Comparison of ENCODE assay signal across 22 cellular contexts in genomic region chr20:39946053-39946810, GRCh38.
DNase-seq lines count a peak whose midpoint lies in the region; ATAC-seq, FAIRE-seq and TF ChIP-seq lines count a peak whose summit lies in the region.
"Had no signal": no experiment of that assay in that cellular context is flagged by ENCODE, and none has a peak within 500 bp of the region (broad histone marks: within the 10 kb centered on the region; RNA-seq: fewer than 3 reads in every experiment).

No MANE protein-coding gene starts in this region.

- H3K9ac ChIP-seq in HepG2 (ENCODE audit: insufficient read depth, low read depth, low read length) = no peak overlapping the region
- H3K9ac ChIP-seq in GM12878 (ENCODE audit: control insufficient read depth, insufficient read depth, low read length) = no peak overlapping the region
- H3K9ac ChIP-seq in SK-N-SH = no peak overlapping the region

- no peak for TF ChIP-seq RAD21 in HepG2 (CRISPR knock-in tag; IDR thresholded peaks at IDR 0.05)
- no peak for TF ChIP-seq RAD21 in GM12878 (IDR thresholded peaks at IDR 0.05; ENCODE audit: insufficient read depth, low read depth, low read length)
- TF ChIP-seq RAD21 in SK-N-SH (IDR thresholded peaks at IDR 0.05; ENCODE audit: low read length) = no peak

- H3K9me2 ChIP-seq in SK-N-SH = no peaks in the 10 kb centered on the region

- TF ChIP-seq CTCF in HepG2 (CRISPR knock-in tag; IDR thresholded peaks at IDR 0.05) (no peak), right lobe of liver (IDR thresholded peaks at IDR 0.05) (no peak), GM12878 (IDR thresholded peaks at IDR 0.05 in 2 of 3, conservative IDR thresholded peaks at IDR 0.05 in 1 of 3; ENCODE audit: control insufficient read depth in 2 of 3, extremely low read depth in 1 of 3, insufficient read depth in 1 of 3, low read depth in 3 of 3, low read length in 3 of 3) (no peak), SK-N-SH (IDR thresholded peaks at IDR 0.05) (no peak)

- no peaks in the 10 kb centered on the region for H3K4me1 ChIP-seq in HepG2 (ENCODE audit: insufficient read depth, low read length)
- H3K4me1 ChIP-seq in right lobe of liver = no peaks in the 10 kb centered on the region
- no peaks in the 10 kb centered on the region for H3K4me1 ChIP-seq in GM12878 (ENCODE audit: control insufficient read depth, insufficient read depth, low read length)
- H3K4me1 ChIP-seq in SK-N-SH (ENCODE audit: control insufficient read depth in 1 of 2, insufficient read depth in 2 of 2, low read depth in 1 of 2, low read length in 1 of 2) = no peaks in the 10 kb centered on the region

- FAIRE-seq in HepG2 (lab: Jason Lieb, UNC) = no peak
- no peak for FAIRE-seq in GM12878 (lab: Jason Lieb, UNC)
- FAIRE-seq: GM12892, H54 had no signal

- intact Hi-C loops in HepG2 (cut with micrococcal nuclease; ENCODE audit: unreplicated experiment) (no loop called here), right lobe of liver (cut with DNase I) (no loop called here), GM12878 (cut with micrococcal nuclease; ENCODE audit: unreplicated experiment) (no loop called here)

- no peaks in the 10 kb centered on the region for H3F3A ChIP-seq in SK-N-SH (replicated peaks; ENCODE audit: insufficient read depth)

- H4K20me1 ChIP-seq in HepG2 (ENCODE audit: insufficient read depth, low read length) (no peaks in the 10 kb centered on the region), GM12878 (ENCODE audit: control insufficient read depth, insufficient read depth) (no peaks in the 10 kb centered on the region), SK-N-SH (ENCODE audit: insufficient read depth) (no peaks in the 10 kb centered on the region)

- H3K27ac ChIP-seq in HepG2 (ENCODE audit: extremely low read length, insufficient read depth, low read length) (no peak overlapping the region), right lobe of liver (no peak overlapping the region), GM12878 (ENCODE audit: control insufficient read depth, insufficient read depth) (no peak overlapping the region), SK-N-SH (ENCODE audit: low read depth in 2 of 2, low read length in 1 of 2) (no peak overlapping the region)
- H3K27ac ChIP-seq: 22Rv1, HL-60 had no signal

- TF ChIP-seq POLR2A in HepG2 (IDR thresholded peaks at IDR 0.05; ENCODE audit: insufficient read depth in 1 of 2, low read depth in 2 of 2, low read length in 2 of 2) (no peak), right lobe of liver (IDR thresholded peaks at IDR 0.05) (no peak), GM12878 (IDR thresholded peaks at IDR 0.05; ENCODE audit: low read depth, low read length) (no peak)

- no peaks in the 10 kb centered on the region for H3K36me3 ChIP-seq in HepG2 (replicated peaks in 1 of 2; ENCODE audit: control insufficient read depth in 1 of 2, insufficient read depth in 2 of 2, low read length in 2 of 2)
- H3K36me3 ChIP-seq in right lobe of liver = no peaks in the 10 kb centered on the region
- H3K36me3 ChIP-seq in GM12878 (ENCODE audit: control insufficient read depth in 2 of 2, insufficient read depth in 2 of 2, low read length in 1 of 2) = no peaks in the 10 kb centered on the region
- no peaks in the 10 kb centered on the region for H3K36me3 ChIP-seq in SK-N-SH (replicated peaks in 1 of 2; ENCODE audit: control insufficient read depth in 1 of 2, insufficient read depth in 2 of 2, low read length in 1 of 2)

- no TSS peak for BruUV-seq in HepG2 (replicated peaks; lab: Mats Ljungman, UMichigan)
- BruUV-seq in GM12878 (replicated peaks; lab: Mats Ljungman, UMichigan) = no TSS peak

- CTCF ChIA-PET in HepG2 (lab: Yijun Ruan, JAX; ENCODE audit: low intra/inter-chr PET ratio, low total read pairs) (no interaction called here), GM12878 (lab: Yijun Ruan, JAX) (no interaction called here), SK-N-SH (lab: Yijun Ruan, JAX) (no interaction called here)

- no peak overlapping the region for H2AFZ ChIP-seq in HepG2 (ENCODE audit: low read length)
- H2AFZ ChIP-seq in GM12878 (ENCODE audit: control insufficient read depth, low read depth, low read length) = no peak overlapping the region
- no peak overlapping the region for H2AFZ ChIP-seq in SK-N-SH (ENCODE audit: low read depth)

- in situ Hi-C loops in HepG2 (cut with HindIII; ENCODE audit: extremely low pct_ligation_motif_present, low pct_unique_long_range_greater_than_20kb) = no loop called here
- in situ Hi-C loops in GM12878 (cut with MboI) = no loop called here

- SMC1A ChIA-PET in GM12878 (lab: Charles Lee; ENCODE audit: uncharacterized antibody, unreplicated experiment) = no interaction called here

- RAD21 ChIA-PET in GM12878 (lab: Charles Lee; ENCODE audit: unreplicated experiment) = no interaction called here

- TF ChIP-seq EP300 in HepG2 (IDR thresholded peaks at IDR 0.05; ENCODE audit: low read depth in 2 of 2, low read length in 2 of 2) = no peak
- TF ChIP-seq EP300 in HepG2 (CRISPR knock-in tag; IDR thresholded peaks at IDR 0.05; ENCODE audit: borderline replicate concordance) = no peak
- TF ChIP-seq EP300 in GM12878 (IDR thresholded peaks at IDR 0.05; ENCODE audit: borderline replicate concordance in 1 of 2, control insufficient read depth in 1 of 2, low read depth in 2 of 2, low read length in 2 of 2) = peak in 1 of 2 experiments; percentile 18; a peak in 1 of 4 replicates
- no peak for TF ChIP-seq EP300 in SK-N-SH (IDR thresholded peaks at IDR 0.05; ENCODE audit: borderline replicate concordance in 1 of 2, low read depth in 1 of 2, low read length in 1 of 2)

- no peaks in the 10 kb centered on the region for H3K27me3 ChIP-seq in HepG2 (ENCODE audit: control insufficient read depth in 1 of 2, insufficient read depth in 2 of 2, low read length in 2 of 2)
- no peaks in the 10 kb centered on the region for H3K27me3 ChIP-seq in right lobe of liver
- no peaks in the 10 kb centered on the region for H3K27me3 ChIP-seq in GM12878 (replicated peaks in 1 of 2; ENCODE audit: control insufficient read depth in 2 of 2, insufficient read depth in 2 of 2, low read length in 1 of 2)
- no peaks in the 10 kb centered on the region for H3K27me3 ChIP-seq in SK-N-SH (ENCODE audit: insufficient read depth)

- no peak for ATAC-seq in HepG2
- no peak for ATAC-seq in right lobe of liver
- ATAC-seq in HG02798 (IDR thresholded peaks at IDR 0.05; ENCODE audit: poor library complexity, unreplicated experiment) = peak; percentile 58
- peak; percentile 72 for ATAC-seq in GM12878
- ATAC-seq in GM18870 (IDR thresholded peaks at IDR 0.05; ENCODE audit: unreplicated experiment) = no peak
- ATAC-seq: Panc1 had no signal

- H3K4me2 ChIP-seq in HepG2 (ENCODE audit: low read depth, low read length) = no peak overlapping the region
- H3K4me2 ChIP-seq in GM12878 (ENCODE audit: control insufficient read depth, insufficient read depth) = no peak overlapping the region
- no peak overlapping the region for H3K4me2 ChIP-seq in SK-N-SH

- H3K79me2 ChIP-seq in HepG2 (ENCODE audit: insufficient read depth, low read length) (no peaks in the 10 kb centered on the region), GM12878 (ENCODE audit: control insufficient read depth, insufficient read depth, low read length) (no peaks in the 10 kb centered on the region), SK-N-SH (ENCODE audit: insufficient read depth) (no peaks in the 10 kb centered on the region)

- POLR2A ChIA-PET in HepG2 (lab: Yijun Ruan, JAX) (no interaction called here), GM12878 (lab: Charles Lee) (no interaction called here), SK-N-SH (lab: Yijun Ruan, JAX) (no interaction called here)

- 34% methylated on average over 5 of the region's 5 CpGs for WGBS in HepG2 (ENCODE audit: low lambda C conversion rate)
- 66% methylated on average over 4 of the region's 5 CpGs for WGBS in right lobe of liver (ENCODE audit: insufficient coverage, low coverage, low lambda C conversion rate, missing lambda C conversion rate)
- WGBS in GM12878 (ENCODE audit: insufficient coverage, insufficient replicate concordance, low lambda C conversion rate, missing lambda C conversion rate) = 0% methylated on average over 5 of the region's 5 CpGs
- WGBS in SK-N-SH (ENCODE audit: low lambda C conversion rate) = 41% methylated on average over 5 of the region's 5 CpGs

- DNase-seq in HepG2 (ENCODE audit: low spot score) = no peak
- DNase-seq in right lobe of liver = no peak
- no peak for DNase-seq in GM12878 (ENCODE audit: low read depth, low spot score)
- DNase-seq in stimulated activated CD4-positive, alpha-beta T cell treated with anti-CD3 and anti-CD28 coated beads, Interleukin-4, amount 100 ng/mL, for 1 hour = no peak
- no peak for DNase-seq in SK-N-SH
- no peak for DNase-seq in HPDE6-E6E7 (ENCODE audit: extremely low spot score)
- DNase-seq: Calu3; CD4-positive, alpha-beta memory T cell; DMS53; HFFc6; KBM-7; NCI-H146; NCI-H2081 treated with DMSO at 0.1 percent for 48 hours; NCI-H510A; T-helper 9 cell had no signal

- no peak overlapping the region for H3K4me3 ChIP-seq in HepG2 (replicated peaks in 1 of 3; ENCODE audit: insufficient read depth in 1 of 3, low read depth in 2 of 3, low read length in 3 of 3)
- no peak overlapping the region for H3K4me3 ChIP-seq in right lobe of liver
- no peak overlapping the region for H3K4me3 ChIP-seq in GM12878
- H3K4me3 ChIP-seq in SK-N-SH (ENCODE audit: low read depth in 2 of 2, low read length in 1 of 2) = no peak overlapping the region

- H3K9me3 ChIP-seq in HepG2 (ENCODE audit: low read length) (peaks cover 100% of the 10 kb centered on the region), right lobe of liver (no peaks in the 10 kb centered on the region), GM12878 (replicated peaks; ENCODE audit: control insufficient read depth, insufficient read depth, low read length) (no peaks in the 10 kb centered on the region), SK-N-SH (no peaks in the 10 kb centered on the region)

TF ChIP-seq in HepG2, 621 proteins besides CTCF, POLR2A, EP300 and RAD21 (continues in another document):
- TF ChIP-seq SMARCC2 (IDR thresholded peaks at IDR 0.05) = no peak

TF ChIP-seq in GM12878, 131 proteins besides CTCF, POLR2A, EP300 and RAD21 (continues in another document):
- TF ChIP-seq IKZF1 (conservative IDR thresholded peaks at IDR 0.05) = 0 out of 2 replicates have a peak, but pooled peaks have one; percentile 12
- no peak for TF ChIP-seq EZH2 (IDR thresholded peaks at IDR 0.05; ENCODE audit: borderline replicate concordance, control insufficient read depth, low read depth, low read length)

TF ChIP-seq in SK-N-SH, 30 proteins besides CTCF, POLR2A, EP300 and RAD21 (continues in another document):
- no peak for TF ChIP-seq IRF3 (IDR thresholded peaks at IDR 0.05; ENCODE audit: low read depth, low read length)

Comparison
In these comparisons a context has a peak if more than half of its experiments do, and no peak if none do; other contexts are left out.
1. ATAC-seq: peak in HG02798 (single experiment) and GM12878 (single experiment); none in HepG2 (single experiment), right lobe of liver (0 of 4) and GM18870 (single experiment).
2. Of the 75 proteins assayed by ChIP-seq in both HepG2 and GM12878: peak only in HepG2: none; only in GM12878: ATF7, IKZF1 and NR2F1; in both: none; in neither: 71; mixed calls (peak in some experiments, not most) for 1.